Comparison of ENCODE assay signal across 1 cellular context in genomic region chr10:45339896-45340295, GRCh38.
TF ChIP-seq lines count a peak whose summit lies in the region.

No MANE protein-coding gene starts in this region.

TF ChIP-seq in K562, 482 proteins besides CTCF, POLR2A, EP300 and RAD21 (continued from another document):
- TF ChIP-seq, protein P1, sequence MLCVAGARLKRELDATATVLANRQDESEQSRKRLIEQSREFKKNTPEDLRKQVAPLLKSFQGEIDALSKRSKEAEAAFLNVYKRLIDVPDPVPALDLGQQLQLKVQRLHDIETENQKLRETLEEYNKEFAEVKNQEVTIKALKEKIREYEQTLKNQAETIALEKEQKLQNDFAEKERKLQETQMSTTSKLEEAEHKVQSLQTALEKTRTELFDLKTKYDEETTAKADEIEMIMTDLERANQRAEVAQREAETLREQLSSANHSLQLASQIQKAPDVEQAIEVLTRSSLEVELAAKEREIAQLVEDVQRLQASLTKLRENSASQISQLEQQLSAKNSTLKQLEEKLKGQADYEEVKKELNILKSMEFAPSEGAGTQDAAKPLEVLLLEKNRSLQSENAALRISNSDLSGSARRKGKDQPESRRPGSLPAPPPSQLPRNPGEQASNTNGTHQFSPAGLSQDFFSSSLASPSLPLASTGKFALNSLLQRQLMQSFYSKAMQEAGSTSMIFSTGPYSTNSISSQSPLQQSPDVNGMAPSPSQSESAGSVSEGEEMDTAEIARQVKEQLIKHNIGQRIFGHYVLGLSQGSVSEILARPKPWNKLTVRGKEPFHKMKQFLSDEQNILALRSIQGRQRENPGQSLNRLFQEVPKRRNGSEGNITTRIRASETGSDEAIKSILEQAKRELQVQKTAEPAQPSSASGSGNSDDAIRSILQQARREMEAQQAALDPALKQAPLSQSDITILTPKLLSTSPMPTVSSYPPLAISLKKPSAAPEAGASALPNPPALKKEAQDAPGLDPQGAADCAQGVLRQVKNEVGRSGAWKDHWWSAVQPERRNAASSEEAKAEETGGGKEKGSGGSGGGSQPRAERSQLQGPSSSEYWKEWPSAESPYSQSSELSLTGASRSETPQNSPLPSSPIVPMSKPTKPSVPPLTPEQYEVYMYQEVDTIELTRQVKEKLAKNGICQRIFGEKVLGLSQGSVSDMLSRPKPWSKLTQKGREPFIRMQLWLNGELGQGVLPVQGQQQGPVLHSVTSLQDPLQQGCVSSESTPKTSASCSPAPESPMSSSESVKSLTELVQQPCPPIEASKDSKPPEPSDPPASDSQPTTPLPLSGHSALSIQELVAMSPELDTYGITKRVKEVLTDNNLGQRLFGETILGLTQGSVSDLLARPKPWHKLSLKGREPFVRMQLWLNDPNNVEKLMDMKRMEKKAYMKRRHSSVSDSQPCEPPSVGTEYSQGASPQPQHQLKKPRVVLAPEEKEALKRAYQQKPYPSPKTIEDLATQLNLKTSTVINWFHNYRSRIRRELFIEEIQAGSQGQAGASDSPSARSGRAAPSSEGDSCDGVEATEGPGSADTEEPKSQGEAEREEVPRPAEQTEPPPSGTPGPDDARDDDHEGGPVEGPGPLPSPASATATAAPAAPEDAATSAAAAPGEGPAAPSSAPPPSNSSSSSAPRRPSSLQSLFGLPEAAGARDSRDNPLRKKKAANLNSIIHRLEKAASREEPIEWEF (CRISPR knock-in tag; IDR thresholded peaks at IDR 0.05) = no peak
- TF ChIP-seq, protein P2, sequence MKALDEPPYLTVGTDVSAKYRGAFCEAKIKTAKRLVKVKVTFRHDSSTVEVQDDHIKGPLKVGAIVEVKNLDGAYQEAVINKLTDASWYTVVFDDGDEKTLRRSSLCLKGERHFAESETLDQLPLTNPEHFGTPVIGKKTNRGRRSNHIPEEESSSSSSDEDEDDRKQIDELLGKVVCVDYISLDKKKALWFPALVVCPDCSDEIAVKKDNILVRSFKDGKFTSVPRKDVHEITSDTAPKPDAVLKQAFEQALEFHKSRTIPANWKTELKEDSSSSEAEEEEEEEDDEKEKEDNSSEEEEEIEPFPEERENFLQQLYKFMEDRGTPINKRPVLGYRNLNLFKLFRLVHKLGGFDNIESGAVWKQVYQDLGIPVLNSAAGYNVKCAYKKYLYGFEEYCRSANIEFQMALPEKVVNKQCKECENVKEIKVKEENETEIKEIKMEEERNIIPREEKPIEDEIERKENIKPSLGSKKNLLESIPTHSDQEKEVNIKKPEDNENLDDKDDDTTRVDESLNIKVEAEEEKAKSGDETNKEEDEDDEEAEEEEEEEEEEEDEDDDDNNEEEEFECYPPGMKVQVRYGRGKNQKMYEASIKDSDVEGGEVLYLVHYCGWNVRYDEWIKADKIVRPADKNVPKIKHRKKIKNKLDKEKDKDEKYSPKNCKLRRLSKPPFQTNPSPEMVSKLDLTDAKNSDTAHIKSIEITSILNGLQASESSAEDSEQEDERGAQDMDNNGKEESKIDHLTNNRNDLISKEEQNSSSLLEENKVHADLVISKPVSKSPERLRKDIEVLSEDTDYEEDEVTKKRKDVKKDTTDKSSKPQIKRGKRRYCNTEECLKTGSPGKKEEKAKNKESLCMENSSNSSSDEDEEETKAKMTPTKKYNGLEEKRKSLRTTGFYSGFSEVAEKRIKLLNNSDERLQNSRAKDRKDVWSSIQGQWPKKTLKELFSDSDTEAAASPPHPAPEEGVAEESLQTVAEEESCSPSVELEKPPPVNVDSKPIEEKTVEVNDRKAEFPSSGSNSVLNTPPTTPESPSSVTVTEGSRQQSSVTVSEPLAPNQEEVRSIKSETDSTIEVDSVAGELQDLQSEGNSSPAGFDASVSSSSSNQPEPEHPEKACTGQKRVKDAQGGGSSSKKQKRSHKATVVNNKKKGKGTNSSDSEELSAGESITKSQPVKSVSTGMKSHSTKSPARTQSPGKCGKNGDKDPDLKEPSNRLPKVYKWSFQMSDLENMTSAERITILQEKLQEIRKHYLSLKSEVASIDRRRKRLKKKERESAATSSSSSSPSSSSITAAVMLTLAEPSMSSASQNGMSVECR (CRISPR knock-in tag; IDR thresholded peaks at IDR 0.05) = no peak
- TF ChIP-seq ZBTB49 (CRISPR knock-in tag; IDR thresholded peaks at IDR 0.05; ENCODE audit: borderline replicate concordance) (no peak), ZNF316 (IDR thresholded peaks at IDR 0.05) (peak; percentile 62), C11orf30 (IDR thresholded peaks at IDR 0.05; ENCODE audit: low read depth) (peak; percentile 71), KDM4B (IDR thresholded peaks at IDR 0.05; ENCODE audit: borderline replicate concordance in 2 of 2, low read depth in 1 of 2) (no peak), THRAP3 (IDR thresholded peaks at IDR 0.05; ENCODE audit: borderline replicate concordance) (no peak), MAFG (tag; conservative IDR thresholded peaks at IDR 0.05) (peak; percentile 76), GABPA (tag; conservative IDR thresholded peaks at IDR 0.05; ENCODE audit: low read depth) (no peak), GTF2A2 (tag; IDR thresholded peaks at IDR 0.05) (no peak), TAL1 (IDR thresholded peaks at IDR 0.05) (no peak), ZKSCAN8 (CRISPR knock-in tag; IDR thresholded peaks at IDR 0.05) (no peak), NFE2L1 (tag; IDR thresholded peaks at IDR 0.05; ENCODE audit: borderline replicate concordance, low read depth) (peak; percentile 35), PML (IDR thresholded peaks at IDR 0.05; ENCODE audit: low read length) (no peak), MAFF (IDR thresholded peaks at IDR 0.05; ENCODE audit: low read length) (peak; percentile 38; the same call in 1 of the 2 replicates), MAFK (IDR thresholded peaks at IDR 0.05; ENCODE audit: low read length) (peak; percentile 46; the same call in 1 of the 2 replicates), RFX1 (IDR thresholded peaks at IDR 0.05) (no peak), DACH1 (IDR thresholded peaks at IDR 0.05; ENCODE audit: partially characterized antibody) (no peak), ZBED1 (IDR thresholded peaks at IDR 0.05) (no peak), SMARCB1 (IDR thresholded peaks at IDR 0.05; ENCODE audit: insufficient read length, low read depth) (no peak), CBX8 (IDR thresholded peaks at IDR 0.05; ENCODE audit: borderline replicate concordance, extremely low read depth, low read depth, low read length, poor library complexity, severe bottlenecking) (no peak), ZNF75A (CRISPR knock-in tag; IDR thresholded peaks at IDR 0.05) (no peak), CEBPG (CRISPR knock-in tag; IDR thresholded peaks at IDR 0.05) (no peak), CEBPG (tag; conservative IDR thresholded peaks at IDR 0.05 in 1 of 2, IDR thresholded peaks at IDR 0.05 in 1 of 2) (no peak), CREBBP (IDR thresholded peaks at IDR 0.05; ENCODE audit: low read depth, low read length) (no peak), HNRNPH1 (optimal IDR thresholded peaks at IDR 0.05; ENCODE audit: low read depth, low read length) (no peak), ZNF311 (CRISPR knock-in tag; IDR thresholded peaks at IDR 0.05) (no peak), ATF6 (CRISPR knock-in tag; IDR thresholded peaks at IDR 0.05) (no peak), GABPB1 (CRISPR knock-in tag; IDR thresholded peaks at IDR 0.05) (no peak), KDM5B (IDR thresholded peaks at IDR 0.05; ENCODE audit: insufficient replicate concordance, low read depth, low read length) (no peak), POLR2AphosphoS2 (IDR thresholded peaks at IDR 0.05; ENCODE audit: low read length) (no peak)
- TF ChIP-seq, protein P3, sequence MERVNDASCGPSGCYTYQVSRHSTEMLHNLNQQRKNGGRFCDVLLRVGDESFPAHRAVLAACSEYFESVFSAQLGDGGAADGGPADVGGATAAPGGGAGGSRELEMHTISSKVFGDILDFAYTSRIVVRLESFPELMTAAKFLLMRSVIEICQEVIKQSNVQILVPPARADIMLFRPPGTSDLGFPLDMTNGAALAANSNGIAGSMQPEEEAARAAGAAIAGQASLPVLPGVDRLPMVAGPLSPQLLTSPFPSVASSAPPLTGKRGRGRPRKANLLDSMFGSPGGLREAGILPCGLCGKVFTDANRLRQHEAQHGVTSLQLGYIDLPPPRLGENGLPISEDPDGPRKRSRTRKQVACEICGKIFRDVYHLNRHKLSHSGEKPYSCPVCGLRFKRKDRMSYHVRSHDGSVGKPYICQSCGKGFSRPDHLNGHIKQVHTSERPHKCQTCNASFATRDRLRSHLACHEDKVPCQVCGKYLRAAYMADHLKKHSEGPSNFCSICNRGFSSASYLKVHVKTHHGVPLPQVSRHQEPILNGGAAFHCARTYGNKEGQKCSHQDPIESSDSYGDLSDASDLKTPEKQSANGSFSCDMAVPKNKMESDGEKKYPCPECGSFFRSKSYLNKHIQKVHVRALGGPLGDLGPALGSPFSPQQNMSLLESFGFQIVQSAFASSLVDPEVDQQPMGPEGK (CRISPR knock-in tag; IDR thresholded peaks at IDR 0.05; ENCODE audit: borderline replicate concordance) = no peak
- TF ChIP-seq, protein P4, sequence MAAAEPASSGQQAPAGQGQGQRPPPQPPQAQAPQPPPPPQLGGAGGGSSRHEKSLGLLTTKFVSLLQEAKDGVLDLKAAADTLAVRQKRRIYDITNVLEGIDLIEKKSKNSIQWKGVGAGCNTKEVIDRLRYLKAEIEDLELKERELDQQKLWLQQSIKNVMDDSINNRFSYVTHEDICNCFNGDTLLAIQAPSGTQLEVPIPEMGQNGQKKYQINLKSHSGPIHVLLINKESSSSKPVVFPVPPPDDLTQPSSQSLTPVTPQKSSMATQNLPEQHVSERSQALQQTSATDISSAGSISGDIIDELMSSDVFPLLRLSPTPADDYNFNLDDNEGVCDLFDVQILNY (CRISPR knock-in tag; IDR thresholded peaks at IDR 0.05) = no peak
- TF ChIP-seq, protein P5, sequence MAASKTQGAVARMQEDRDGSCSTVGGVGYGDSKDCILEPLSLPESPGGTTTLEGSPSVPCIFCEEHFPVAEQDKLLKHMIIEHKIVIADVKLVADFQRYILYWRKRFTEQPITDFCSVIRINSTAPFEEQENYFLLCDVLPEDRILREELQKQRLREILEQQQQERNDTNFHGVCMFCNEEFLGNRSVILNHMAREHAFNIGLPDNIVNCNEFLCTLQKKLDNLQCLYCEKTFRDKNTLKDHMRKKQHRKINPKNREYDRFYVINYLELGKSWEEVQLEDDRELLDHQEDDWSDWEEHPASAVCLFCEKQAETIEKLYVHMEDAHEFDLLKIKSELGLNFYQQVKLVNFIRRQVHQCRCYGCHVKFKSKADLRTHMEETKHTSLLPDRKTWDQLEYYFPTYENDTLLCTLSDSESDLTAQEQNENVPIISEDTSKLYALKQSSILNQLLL (CRISPR knock-in tag; IDR thresholded peaks at IDR 0.05; ENCODE audit: borderline replicate concordance) = no peak
